In genomic region chr4:85166318-85166717, GRCh38 we compare ENCODE assay signal across 19 cellular contexts.
"Had no signal": no experiment of that assay in that cellular context is flagged by ENCODE, and none has a peak within 500 bp of the region (broad histone marks: within the 10 kb centered on the region; RNA-seq: fewer than 3 reads in every experiment).

No MANE protein-coding gene starts in this region.

- DNase-seq: activated CD8-positive, alpha-beta memory T cell treated with anti-CD3 and anti-CD28 coated beads, Interleukin-2, amount 50 U/mL, for 4 hours; activated CD8-positive, alpha-beta T cell treated with anti-CD3 and anti-CD28 coated beads for 36 hours; activated naive CD8-positive, alpha-beta T cell treated with anti-CD3 and anti-CD28 coated beads, Interleukin-2, amount 10 ng/mL, durations not matched to agents 7 days and 5 days; anterior cingulate cortex; cerebellar nuclear complex; dermis blood vessel endothelial cell; kidney glomerular epithelial cell; occipital lobe; right lobe of liver; stimulated activated CD4-positive, alpha-beta T cell treated with anti-CD3 and anti-CD28 coated beads, Interleukin-12 subunit alpha, Interleukin-12 subunit beta, amount 100 ng/mL, for 4 hours; stimulated activated naive CD4-positive, alpha-beta T cell; T-helper 9 cell; upper lobe of right lung had no signal

- H3K4me3 ChIP-seq: gastroesophageal sphincter, lung, prostate gland, right lobe of liver, suprapubic skin, upper lobe of right lung had no signal

- H3K27ac ChIP-seq: gastroesophageal sphincter, prostate gland, right lobe of liver, suprapubic skin, upper lobe of right lung, VCaP had no signal

- ATAC-seq: activated CD8-positive, alpha-beta T cell treated with anti-CD3 and anti-CD28 coated beads for 36 hours; gastroesophageal sphincter; natural killer cell treated with Interleukin-12 subunit alpha and Interleukin-12 subunit beta and Interleukin-15 and Interleukin-18, amount 100 ng/mL, for 72 hours; right lobe of liver; upper lobe of right lung had no signal

- H3K27me3 ChIP-seq: gastroesophageal sphincter, right lobe of liver, suprapubic skin, upper lobe of right lung had no signal

- H3K4me1 ChIP-seq: gastroesophageal sphincter, prostate gland, right lobe of liver, suprapubic skin, upper lobe of right lung had no signal

- H3K36me3 ChIP-seq: gastroesophageal sphincter, prostate gland, right lobe of liver, suprapubic skin, upper lobe of right lung had no signal

- H3K9me3 ChIP-seq: gastroesophageal sphincter, prostate gland, right lobe of liver, suprapubic skin, upper lobe of right lung had no signal
